Comparison of ENCODE assay signal across 8 cellular contexts in the genomic region with DNA sequence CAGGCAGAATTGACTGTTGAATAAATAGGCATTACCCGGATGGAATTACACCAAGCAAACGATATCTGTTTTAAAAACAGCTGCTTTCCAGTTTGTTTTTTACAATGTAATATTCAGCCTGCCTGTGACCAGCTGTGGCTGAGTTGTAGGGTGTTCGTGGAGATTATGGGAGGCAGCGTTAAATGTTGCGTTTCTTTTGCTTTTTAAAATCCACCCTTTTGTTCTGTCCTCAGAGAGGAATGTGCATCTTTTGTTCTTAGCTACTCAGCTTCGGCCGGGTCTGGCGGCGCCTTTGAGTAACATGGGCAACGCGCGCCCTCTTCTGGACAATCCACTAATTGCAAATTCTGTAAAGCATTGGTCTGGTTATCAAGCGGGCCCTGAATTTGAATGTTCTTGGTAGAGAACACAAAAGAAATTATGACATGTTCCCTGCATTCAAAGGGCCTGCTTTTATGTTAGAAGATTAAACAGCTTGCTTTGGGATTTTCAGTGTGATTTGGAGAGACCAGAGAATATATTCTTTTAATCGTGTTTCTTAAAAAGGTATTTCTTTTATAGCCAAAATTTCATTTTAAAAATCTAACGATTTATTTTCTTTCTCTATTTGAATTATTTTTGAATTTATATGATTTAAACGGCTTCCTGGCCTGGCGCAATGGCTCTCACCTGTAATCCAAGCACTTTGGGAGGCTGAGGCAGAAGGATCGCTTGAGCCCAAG.
DNase-seq lines count a peak whose midpoint lies in the region; ATAC-seq and TF ChIP-seq lines count a peak whose summit lies in the region.

No MANE protein-coding gene starts in this region.

- DNase-seq in DMS53 treated with DMSO at 0.1 percent for 48 hours (lab: John Stamatoyannopoulos, UW; ENCODE audit: unreplicated experiment) (peak; percentile 61), HFFc6 (peak; percentile 72), NCI-H1436 treated with DMSO at 0.1 percent for 48 hours (lab: John Stamatoyannopoulos, UW) (peak; percentile 20), T-helper 1 cell (peak; percentile 55 to 83 (median 76)), amniotic epithelial cell (ENCODE audit: low read depth) (peak; percentile 70), left ventricle myocardium inferior (peak; percentile 68), putamen (ENCODE audit: low spot score) (peak; percentile 93)

- peaks cover 7% of the 10 kb centered on the region; the same call in 1 of the 2 replicates for H3K4me1 Mint-ChIP-seq in HFFc6 (ENCODE audit: low read depth)

- peaks cover 7% of the 10 kb centered on the region for H3K9me3 Mint-ChIP-seq in HFFc6

- H3K36me3 ChIP-seq in left ventricle myocardium inferior = no peaks in the 10 kb centered on the region

- peaks cover 10% of the 10 kb centered on the region for H3K27me3 ChIP-seq in left ventricle myocardium inferior (ENCODE audit: low read depth)

- TF ChIP-seq CTCF in HFFc6 (IDR thresholded peaks at IDR 0.05) (peak; percentile 95), left ventricle myocardium inferior (IDR thresholded peaks at IDR 0.05; ENCODE audit: borderline replicate concordance) (peak; percentile 90)

- peaks cover 5% of the 10 kb centered on the region for H3K27me3 Mint-ChIP-seq in HFFc6 (ENCODE audit: insufficient read depth)

- intact Hi-C loops in left ventricle myocardium inferior (cut with micrococcal nuclease) = loop anchor here (5.0 kb wide), 1 partner anchor 281 kb away; no protein-coding TSS in a partner anchor

- no peak overlapping the region for H3K27ac ChIP-seq in left ventricle myocardium inferior (replicated peaks)

- peak overlapping the region; percentile 75 for H3K4me3 Mint-ChIP-seq in HFFc6

- H3K27ac Mint-ChIP-seq in HFFc6 = no peak overlapping the region

- peak overlapping the region; percentile 29 for H3K4me3 ChIP-seq in left ventricle myocardium inferior

- no peak for ATAC-seq in HG03108 (IDR thresholded peaks at IDR 0.05; ENCODE audit: unreplicated experiment)

- no peaks in the 10 kb centered on the region for H3K9me3 ChIP-seq in left ventricle myocardium inferior (replicated peaks)

- H3K4me1 ChIP-seq in left ventricle myocardium inferior = peaks cover 4% of the 10 kb centered on the region

- H3K36me3 Mint-ChIP-seq in HFFc6 (ENCODE audit: low read depth) = no peaks in the 10 kb centered on the region

Comparison
In these comparisons a context has a peak if more than half of its experiments do, and no peak if none do; other contexts are left out.
1. DNase-seq: peak in every context shown above with its lines; median percentile 93 in putamen; 76 in T-helper 1 cell; 72 in HFFc6; 70 in amniotic epithelial cell; 68 in left ventricle myocardium inferior; 61 in DMS53 treated with DMSO at 0.1 percent for 48 hours; 20 in NCI-H1436 treated with DMSO at 0.1 percent for 48 hours.